Comparison of ENCODE assay signal across 8 cellular contexts in the genomic region with DNA sequence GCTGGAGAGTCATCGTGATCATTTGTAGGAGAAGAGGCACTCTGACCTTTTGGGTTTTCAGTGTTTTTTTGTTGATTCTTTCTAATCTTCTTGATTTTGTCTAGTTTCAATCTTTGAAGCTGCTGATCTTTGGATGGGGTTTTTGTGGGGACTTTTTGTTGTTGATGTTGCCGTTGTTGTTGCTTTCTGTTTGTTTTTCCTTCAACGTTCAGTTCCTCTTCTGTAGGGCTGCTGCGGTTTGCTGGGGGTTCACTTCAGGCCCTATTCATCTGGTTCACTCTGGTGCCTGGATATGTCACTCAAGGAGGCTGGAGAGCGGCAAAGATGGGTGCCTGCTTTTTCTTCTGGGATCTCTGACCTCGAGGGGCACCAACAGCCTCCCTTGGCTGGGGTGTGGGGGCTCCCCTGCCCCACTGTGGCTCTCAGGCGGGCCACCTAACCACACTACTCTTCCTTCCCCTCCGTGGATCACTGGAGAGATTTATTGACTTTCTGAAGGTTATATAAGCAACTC.
DNase-seq lines count a peak whose midpoint lies in the region; ATAC-seq lines count a peak whose summit lies in the region.
"Had no signal": no experiment of that assay in that cellular context is flagged by ENCODE, and none has a peak within 500 bp of the region (broad histone marks: within the 10 kb centered on the region; RNA-seq: fewer than 3 reads in every experiment).

No MANE protein-coding gene starts in this region.

- H3K27me3 Mint-ChIP-seq in effector memory CD8-positive, alpha-beta T cell, result peaks cover 8 to 15% of the 10 kb centered on the region in 2 donors

- peak overlapping the region; percentile 21 to 34 for H3K4me3 Mint-ChIP-seq in effector memory CD8-positive, alpha-beta T cell

- no peaks in the 10 kb centered on the region for H3K9me3 Mint-ChIP-seq in effector memory CD8-positive, alpha-beta T cell

- no peaks in the 10 kb centered on the region for H3K36me3 Mint-ChIP-seq in effector memory CD8-positive, alpha-beta T cell (ENCODE audit: insufficient read depth)

- no peak for DNase-seq in effector memory CD8-positive, alpha-beta T cell
- DNase-seq in midbrain (lab: John Stamatoyannopoulos, UW) (no peak), nucleus accumbens (lab: John Stamatoyannopoulos, UW) (no peak)
- no peak for DNase-seq in activated CD4-positive, alpha-beta T cell treated with anti-CD3 and anti-CD28 coated beads, Interleukin-2, amount 50 U/mL, for 1 hour
- DNase-seq: activated CD4-positive, CD25-positive, alpha-beta regulatory T cell treated with anti-CD3 and anti-CD28 coated beads, Interleukin-2, amount 50 U/mL, for 72 hours had no signal

- peak overlapping the region in 1 of 2 donors; percentile 1 for H3K27ac Mint-ChIP-seq in effector memory CD8-positive, alpha-beta T cell

- H3K4me1 Mint-ChIP-seq in effector memory CD8-positive, alpha-beta T cell (ENCODE audit: low read depth in 2 of 2), result peaks cover 0 to 5% of the 10 kb centered on the region in 2 donors

- peak; percentile 93 for ATAC-seq in GM18907 (IDR thresholded peaks at IDR 0.05; ENCODE audit: unreplicated experiment)
- ATAC-seq in GM21619 (IDR thresholded peaks at IDR 0.05; ENCODE audit: unreplicated experiment), result peak; percentile 90
- peak; percentile 95 for ATAC-seq in HG03354 (IDR thresholded peaks at IDR 0.05; ENCODE audit: poor library complexity, severe bottlenecking, unreplicated experiment)
- ATAC-seq in effector memory CD8-positive, alpha-beta T cell (replicated peaks), result no peak
